Comparison of ENCODE assay signal across 17 cellular contexts in genomic region chr4:40482985-40483647, GRCh38.
DNase-seq lines count a peak whose midpoint lies in the region; ATAC-seq and TF ChIP-seq lines count a peak whose summit lies in the region.
"Had no signal": no experiment of that assay in that cellular context is flagged by ENCODE, and none has a peak within 500 bp of the region (broad histone marks: within the 10 kb centered on the region; RNA-seq: fewer than 3 reads in every experiment).

No MANE protein-coding gene starts in this region.

- H3K27ac ChIP-seq in HUES64 (ENCODE audit: low read depth, low read length): peak overlapping the region; percentile 5; the same call in 1 of the 2 replicates
- H3K27ac ChIP-seq: heart left ventricle had no signal

- H3K4me3 Mint-ChIP-seq in CD14-positive monocyte: no peak overlapping the region
- H3K4me3 Mint-ChIP-seq in mesothelial cell of epicardium: no peak overlapping the region
- H3K4me3 Mint-ChIP-seq: activated CD8-positive, alpha-beta memory T cell treated with anti-CD3 and anti-CD28 coated beads, Interleukin-2, amount 10 ng/mL, durations not matched to agents 7 days and 5 days; dendritic cell treated with granulocyte-macrophage colony-stimulating factor and Interleukin-4, amounts not matched to agents 40 ng/mL and 50 ng/mL, for 4 days had no signal

- WGBS in HUES64: 69% methylated on average over 21 of the region's 21 CpGs

- H3K9me3 Mint-ChIP-seq in CD14-positive monocyte: no peaks in the 10 kb centered on the region
- no peaks in the 10 kb centered on the region for H3K9me3 Mint-ChIP-seq in mesothelial cell of epicardium
- H3K9me3 Mint-ChIP-seq: dendritic cell treated with granulocyte-macrophage colony-stimulating factor and Interleukin-4, amounts not matched to agents 40 ng/mL and 50 ng/mL, for 4 days had no signal

- H3K36me3 ChIP-seq in HUES64 (ENCODE audit: insufficient read depth, low read length) (no peaks in the 10 kb centered on the region; the same call in 1 of the 2 replicates), endocrine pancreas (ENCODE audit: control insufficient read depth, insufficient read depth, low read length) (no peaks in the 10 kb centered on the region)
- H3K36me3 ChIP-seq: heart left ventricle had no signal

- peak overlapping the region in 4 of 7 donors; percentile 21 to 86 (median 64) for H3K27ac Mint-ChIP-seq in CD14-positive monocyte
- H3K27ac Mint-ChIP-seq in mesothelial cell of epicardium: peak overlapping the region; percentile 49
- H3K27ac Mint-ChIP-seq: activated CD8-positive, alpha-beta memory T cell treated with anti-CD3 and anti-CD28 coated beads, Interleukin-2, amount 10 ng/mL, durations not matched to agents 7 days and 5 days; dendritic cell treated with granulocyte-macrophage colony-stimulating factor and Interleukin-4, amounts not matched to agents 40 ng/mL and 50 ng/mL, for 4 days had no signal

- DNase-seq in CD14-positive monocyte (ENCODE audit: low spot score) (no peak), mesothelial cell of epicardium (ENCODE audit: low spot score in 2 of 2, unreplicated experiment in 2 of 2) (no peak), MV-4-11 (lab: John Stamatoyannopoulos, UW) (no peak)
- DNase-seq in activated CD8-positive, alpha-beta memory T cell treated with anti-CD3 and anti-CD28 coated beads, Interleukin-2, amount 50 U/mL, for 4 hours: no peak
- DNase-seq in stimulated activated CD4-positive, alpha-beta T cell treated with anti-CD3 and anti-CD28 coated beads, Interleukin-2, amount 100 ng/mL, for 48 hours: no peak
- DNase-seq: activated CD8-positive, alpha-beta memory T cell treated with anti-CD3 and anti-CD28 coated beads, Interleukin-2, amount 10 ng/mL, durations not matched to agents 7 days and 5 days; activated gamma-delta T cell treated with Interleukin-2 at 50 U/mL for 16 hours; heart left ventricle; left colon; NCI-H187; T-helper 1 cell had no signal

- ATAC-seq in HG03378 (IDR thresholded peaks at IDR 0.05; ENCODE audit: unreplicated experiment): no peak
- ATAC-seq: activated CD8-positive, alpha-beta memory T cell treated with anti-CD3 and anti-CD28 coated beads, Interleukin-2, amount 10 ng/mL, durations not matched to agents 7 days and 5 days; esophagus mucosa; heart left ventricle; Right ventricle myocardium inferior had no signal

- no peak for TF ChIP-seq CTCF in CD14-positive monocyte (IDR thresholded peaks at IDR 0.05)
- no peak for TF ChIP-seq CTCF in mesothelial cell of epicardium (IDR thresholded peaks at IDR 0.05; ENCODE audit: unreplicated experiment)

- H3K27me3 Mint-ChIP-seq in CD14-positive monocyte (ENCODE audit: low read depth in 3 of 3): peaks cover 0 to 2% (median 0%) of the 10 kb centered on the region in 3 donors
- H3K27me3 Mint-ChIP-seq in mesothelial cell of epicardium (ENCODE audit: low read depth): no peaks in the 10 kb centered on the region
- H3K27me3 Mint-ChIP-seq: dendritic cell treated with granulocyte-macrophage colony-stimulating factor and Interleukin-4, amounts not matched to agents 40 ng/mL and 50 ng/mL, for 4 days had no signal

- H3K9ac ChIP-seq in HUES64 (ENCODE audit: low read depth, low read length): no peak overlapping the region
- no peak overlapping the region for H3K9ac ChIP-seq in endocrine pancreas (ENCODE audit: control insufficient read depth, insufficient read depth, low read length)

- H3K36me3 Mint-ChIP-seq in CD14-positive monocyte: peaks cover 34 to 37% of the 10 kb centered on the region in 2 donors
- H3K36me3 Mint-ChIP-seq in mesothelial cell of epicardium: peaks cover 1% of the 10 kb centered on the region
- H3K36me3 Mint-ChIP-seq: activated CD8-positive, alpha-beta memory T cell treated with anti-CD3 and anti-CD28 coated beads, Interleukin-2, amount 10 ng/mL, durations not matched to agents 7 days and 5 days had no signal

- H3K9me3 ChIP-seq in HUES64 (ENCODE audit: insufficient read depth, low read depth, low read length) (no peaks in the 10 kb centered on the region), endocrine pancreas (ENCODE audit: control insufficient read depth, low read length) (no peaks in the 10 kb centered on the region)
- H3K9me3 ChIP-seq: heart left ventricle had no signal

- H3K4me1 Mint-ChIP-seq in CD14-positive monocyte (peaks cover 41% of the 10 kb centered on the region), mesothelial cell of epicardium (peaks cover 9% of the 10 kb centered on the region)
- H3K4me1 Mint-ChIP-seq: activated CD8-positive, alpha-beta memory T cell treated with anti-CD3 and anti-CD28 coated beads, Interleukin-2, amount 10 ng/mL, durations not matched to agents 7 days and 5 days had no signal

- H3K27me3 ChIP-seq in HUES64 (ENCODE audit: insufficient read depth, low read length) (no peaks in the 10 kb centered on the region), endocrine pancreas (ENCODE audit: control insufficient read depth, insufficient read depth, low read length) (no peaks in the 10 kb centered on the region)

- peaks cover 27% of the 10 kb centered on the region; the same call in 1 of the 2 replicates for H3K4me1 ChIP-seq in HUES64 (ENCODE audit: insufficient read depth, low read length)
- peaks cover 13% of the 10 kb centered on the region for H3K4me1 ChIP-seq in endocrine pancreas (ENCODE audit: control insufficient read depth, insufficient read depth, low read length)

- H3K4me3 ChIP-seq in HUES64 (ENCODE audit: low read length) (no peak overlapping the region), endocrine pancreas (ENCODE audit: control insufficient read depth, insufficient read depth, low read length) (peak overlapping the region; percentile 25)
- H3K4me3 ChIP-seq: heart left ventricle had no signal

- intact Hi-C loops in CD14-positive monocyte (cut with micrococcal nuclease): no loop called here
